16 cellular contexts compared by ENCODE assay signal in the genomic region with DNA sequence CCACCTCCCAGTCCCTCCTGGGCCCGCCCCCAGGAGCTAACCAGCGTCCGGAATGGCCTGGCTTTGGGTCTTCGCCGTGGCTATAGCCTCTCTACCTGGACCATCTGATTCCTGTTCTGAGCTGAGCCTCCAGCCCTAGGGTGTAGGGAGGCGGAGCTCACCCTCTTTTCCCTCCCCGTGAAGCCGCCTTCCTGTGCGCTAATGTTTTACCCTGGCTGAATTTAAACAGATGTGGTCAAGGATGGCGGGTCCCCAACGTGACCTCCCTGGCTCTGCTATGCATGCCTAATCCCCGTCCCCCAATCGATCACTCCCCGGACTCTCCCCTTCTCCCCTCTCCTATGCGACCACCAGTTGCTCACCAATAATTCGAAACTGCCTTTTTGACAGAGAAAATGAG.
"Had no signal": no experiment of that assay in that cellular context is flagged by ENCODE, and none has a peak within 500 bp of the region (broad histone marks: within the 10 kb centered on the region; RNA-seq: fewer than 3 reads in every experiment).

No MANE protein-coding gene starts in this region.

- H3K27me3 Mint-ChIP-seq: dendritic cell treated with granulocyte-macrophage colony-stimulating factor and Interleukin-4, amounts not matched to agents 40 ng/mL and 50 ng/mL, for 4 days had no signal

- H3K9me3 ChIP-seq: mucosa of descending colon, neutrophil, sigmoid colon had no signal

- H3K36me3 Mint-ChIP-seq: naive B cell had no signal

- H3K27ac ChIP-seq: neutrophil, sigmoid colon had no signal

- H3K36me3 ChIP-seq: neutrophil, sigmoid colon had no signal

- DNase-seq: activated CD4-positive, alpha-beta T cell treated with anti-CD3 and anti-CD28 coated beads for 48 hours; activated CD4-positive, CD25-positive, alpha-beta regulatory T cell; activated CD8-positive, alpha-beta memory T cell treated with anti-CD3 and anti-CD28 coated beads, Interleukin-2, amount 10 ng/mL, durations not matched to agents 7 days and 5 days; activated naive CD4-positive, alpha-beta T cell treated with anti-CD3 and anti-CD28 coated beads, Interleukin-2, amount 50 U/mL, for 16 hours; activated T-cell treated with anti-CD3 and anti-CD28 coated beads, Interleukin-2, amount 50 U/mL, for 1 hour; effector memory CD4-positive, alpha-beta T cell; left cardiac atrium; mesenchymal stem cell; mucosa of descending colon; naive B cell; sigmoid colon; stimulated activated naive B cell treated with anti-CD40 and anti-IgM and Interleukin-4, amounts not matched to agents 10 μg/mL and 1 μg/mL and 100 μg/mL, for 72 hours; T-helper 9 cell had no signal

- H3K4me3 ChIP-seq: mucosa of descending colon, sigmoid colon had no signal

- H3K4me3 Mint-ChIP-seq: activated CD8-positive, alpha-beta memory T cell treated with anti-CD3 and anti-CD28 coated beads, Interleukin-2, amount 10 ng/mL, durations not matched to agents 7 days and 5 days; dendritic cell treated with granulocyte-macrophage colony-stimulating factor and Interleukin-4, amounts not matched to agents 40 ng/mL and 50 ng/mL, for 4 days; naive B cell; stimulated activated naive B cell treated with anti-CD40 and anti-IgM and Interleukin-4, amounts not matched to agents 10 μg/mL and 1 μg/mL and 100 μg/mL, for 72 hours had no signal

- H3K27me3 ChIP-seq: neutrophil, sigmoid colon had no signal

- ATAC-seq: activated CD8-positive, alpha-beta memory T cell treated with anti-CD3 and anti-CD28 coated beads, Interleukin-2, amount 10 ng/mL, durations not matched to agents 7 days and 5 days; left cardiac atrium; mucosa of descending colon; stimulated activated naive B cell treated with anti-CD40 and anti-IgM and Interleukin-4, amounts not matched to agents 10 μg/mL and 1 μg/mL and 100 μg/mL, for 72 hours had no signal

- H3K9me3 Mint-ChIP-seq: dendritic cell treated with granulocyte-macrophage colony-stimulating factor and Interleukin-4, amounts not matched to agents 40 ng/mL and 50 ng/mL, for 4 days; naive B cell had no signal

- H3K27ac Mint-ChIP-seq: activated CD8-positive, alpha-beta memory T cell treated with anti-CD3 and anti-CD28 coated beads, Interleukin-2, amount 10 ng/mL, durations not matched to agents 7 days and 5 days; activated T-helper 2 cell treated with anti-CD3 and anti-CD28 coated beads, Interferon-gamma antibody, Interleukin-2, Interleukin-4, amounts not matched to agents 10 μg/mL and 5 μg/mL and 100 μg/mL, durations not matched to agents 14 hours and 24 hours and 36 hours; dendritic cell treated with granulocyte-macrophage colony-stimulating factor and Interleukin-4, amounts not matched to agents 40 ng/mL and 50 ng/mL, for 4 days; stimulated activated naive B cell treated with anti-CD40 and anti-IgM and Interleukin-4, amounts not matched to agents 10 μg/mL and 1 μg/mL and 100 μg/mL, for 72 hours had no signal
